ENCODE assay signal across 19 cellular contexts in genomic region chr15:35752134-35752466, GRCh38.
"Had no signal": no experiment of that assay in that cellular context is flagged by ENCODE, and none has a peak within 500 bp of the region (broad histone marks: within the 10 kb centered on the region; RNA-seq: fewer than 3 reads in every experiment).

No MANE protein-coding gene starts in this region.

- H3K4me3 Mint-ChIP-seq: activated naive CD8-positive, alpha-beta T cell; activated T-cell treated with anti-CD3 and anti-CD28 coated beads, Interleukin-2, amount 50 U/mL, for 24 hours; memory B cell; stimulated activated memory B cell treated with anti-CD40 and anti-IgM and Interleukin-4, amounts not matched to agents 10 μg/mL and 1 μg/mL and 100 μg/mL, for 72 hours had no signal

- H3K36me3 ChIP-seq: adrenal gland, breast epithelium, colonic mucosa, gastroesophageal sphincter, neutrophil, stomach, suprapubic skin, transverse colon, uterus, WERI-Rb-1 had no signal

- H3K27ac ChIP-seq: adrenal gland, breast epithelium, colonic mucosa, epithelial cell of prostate, gastroesophageal sphincter, neutrophil, stomach, suprapubic skin, transverse colon, uterus, WERI-Rb-1 had no signal

- H3K27ac Mint-ChIP-seq: activated naive CD8-positive, alpha-beta T cell; activated T-cell treated with anti-CD3 and anti-CD28 coated beads, Interleukin-2, amount 50 U/mL, for 24 hours; activated T-helper 2 cell treated with anti-CD3 and anti-CD28 coated beads, Interferon-gamma antibody, Interleukin-2, Interleukin-4, amounts not matched to agents 10 μg/mL and 5 μg/mL and 100 μg/mL, durations not matched to agents 14 hours and 24 hours and 36 hours; memory B cell; stimulated activated memory B cell treated with anti-CD40 and anti-IgM and Interleukin-4, amounts not matched to agents 10 μg/mL and 1 μg/mL and 100 μg/mL, for 72 hours had no signal

- H3K36me3 Mint-ChIP-seq: activated naive CD8-positive, alpha-beta T cell; memory B cell; stimulated activated memory B cell treated with anti-CD40 and anti-IgM and Interleukin-4, amounts not matched to agents 10 μg/mL and 1 μg/mL and 100 μg/mL, for 72 hours had no signal

- H3K27me3 ChIP-seq: adrenal gland, breast epithelium, colonic mucosa, gastroesophageal sphincter, neutrophil, stomach, suprapubic skin, transverse colon, uterus had no signal

- H3K9me3 ChIP-seq: adrenal gland, breast epithelium, colonic mucosa, gastroesophageal sphincter, neutrophil, stomach, suprapubic skin, transverse colon, uterus had no signal

- H3K4me3 ChIP-seq: colonic mucosa, gastroesophageal sphincter, suprapubic skin, transverse colon, uterus had no signal

- DNase-seq: activated CD4-positive, alpha-beta T cell treated with anti-CD3 and anti-CD28 coated beads for 1 hour had no signal

- H3K4me1 ChIP-seq: breast epithelium, colonic mucosa had no signal

- FAIRE-seq: small intestine had no signal

- H3K9me3 Mint-ChIP-seq: activated T-cell treated with anti-CD3 and anti-CD28 coated beads, Interleukin-2, amount 50 U/mL, for 24 hours; activated T-helper 2 cell treated with anti-CD3 and anti-CD28 coated beads, Interferon-gamma antibody, Interleukin-2, Interleukin-4, amounts not matched to agents 10 μg/mL and 5 μg/mL and 100 μg/mL, durations not matched to agents 14 hours and 24 hours and 36 hours; memory B cell; nephron; stimulated activated memory B cell treated with anti-CD40 and anti-IgM and Interleukin-4, amounts not matched to agents 10 μg/mL and 1 μg/mL and 100 μg/mL, for 72 hours had no signal

- H3K4me1 Mint-ChIP-seq: stimulated activated memory B cell treated with anti-CD40 and anti-IgM and Interleukin-4, amounts not matched to agents 10 μg/mL and 1 μg/mL and 100 μg/mL, for 72 hours had no signal
